ENCODE assay signal across 26 cellular contexts in the genomic region with DNA sequence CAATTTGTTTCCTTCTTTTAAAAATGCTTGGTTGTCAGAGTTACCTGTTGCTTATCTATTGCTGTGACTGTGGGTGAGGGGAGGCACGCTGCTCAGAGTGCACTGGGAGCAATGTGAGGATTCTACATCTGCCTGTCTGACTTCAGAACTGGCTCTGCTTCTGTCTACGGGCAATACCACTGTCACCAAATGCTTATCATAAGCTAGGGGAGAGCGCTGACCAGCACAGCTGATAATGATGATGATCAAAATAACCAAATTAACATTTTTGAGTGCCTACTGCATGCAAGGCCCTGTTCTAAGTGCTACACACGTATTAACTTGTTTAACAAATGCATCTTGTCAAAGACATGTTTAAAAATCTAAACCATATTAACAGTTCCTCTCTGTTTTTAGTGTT.
"Had no signal": no experiment of that assay in that cellular context is flagged by ENCODE, and none has a peak within 500 bp of the region (broad histone marks: within the 10 kb centered on the region; RNA-seq: fewer than 3 reads in every experiment).

No MANE protein-coding gene starts in this region.

- H3K4me3 Mint-ChIP-seq: dendritic cell treated with granulocyte-macrophage colony-stimulating factor and Interleukin-4, amounts not matched to agents 40 ng/mL and 50 ng/mL, for 4 days; effector memory CD8-positive, alpha-beta T cell; endodermal cell; mesothelial cell of epicardium had no signal

- H3K27me3 Mint-ChIP-seq: dendritic cell treated with granulocyte-macrophage colony-stimulating factor and Interleukin-4, amounts not matched to agents 40 ng/mL and 50 ng/mL, for 4 days had no signal

- ATAC-seq: effector memory CD8-positive, alpha-beta T cell; esophagus mucosa; gastrocnemius medialis; heart right ventricle; left cardiac atrium; left lung; left ventricle myocardium superior; lower lobe of right lung; mucosa of descending colon had no signal

- H3K27me3 ChIP-seq: colonic mucosa, esophagus squamous epithelium, gastrocnemius medialis, heart right ventricle, left lung had no signal

- FAIRE-seq: endometrium, islet of Langerhans, keratinocyte had no signal

- H3K9me3 Mint-ChIP-seq: dendritic cell treated with granulocyte-macrophage colony-stimulating factor and Interleukin-4, amounts not matched to agents 40 ng/mL and 50 ng/mL, for 4 days; effector memory CD8-positive, alpha-beta T cell had no signal

- H3K36me3 ChIP-seq: colonic mucosa, esophagus squamous epithelium, gastrocnemius medialis, heart right ventricle, left lung, lower lobe of right lung had no signal

- H3K9me3 ChIP-seq: colonic mucosa, esophagus squamous epithelium, gastrocnemius medialis, left lung, lower lobe of right lung, mucosa of descending colon had no signal

- DNase-seq: colonic mucosa; cortex of kidney; effector CD8-positive, alpha-beta T cell; effector memory CD8-positive, alpha-beta T cell; endodermal cell; erythroblast; esophagus squamous epithelium; foreskin fibroblast; foreskin melanocyte; gastrocnemius medialis; glutamatergic neuron; head of caudate nucleus; heart right ventricle; hippocampal formation; left cardiac atrium; left lung; left ventricle myocardium superior; lower lobe of right lung; mesenchymal stem cell; mucosa of descending colon had no signal

- H3K4me1 Mint-ChIP-seq: endodermal cell had no signal

- H3K4me3 ChIP-seq: colonic mucosa, esophagus squamous epithelium, gastrocnemius medialis, heart right ventricle, left lung, lower lobe of right lung, mucosa of descending colon had no signal

- H3K4me1 ChIP-seq: colonic mucosa, esophagus squamous epithelium, heart right ventricle, left lung, lower lobe of right lung had no signal

- H3K27ac Mint-ChIP-seq: dendritic cell treated with granulocyte-macrophage colony-stimulating factor and Interleukin-4, amounts not matched to agents 40 ng/mL and 50 ng/mL, for 4 days; endodermal cell; mesothelial cell of epicardium had no signal

- H3K36me3 Mint-ChIP-seq: mesothelial cell of epicardium had no signal
